Comparison of ENCODE assay signal across 19 cellular contexts in genomic region chrX:24563291-24564010, GRCh38.
"Had no signal": no experiment of that assay in that cellular context is flagged by ENCODE, and none has a peak within 500 bp of the region (broad histone marks: within the 10 kb centered on the region; RNA-seq: fewer than 3 reads in every experiment).

No MANE protein-coding gene starts in this region.

- H3K4me3 ChIP-seq: body of pancreas, lower lobe of right lung, spleen had no signal

- H3K27ac ChIP-seq: body of pancreas, lower lobe of right lung, spleen had no signal

- H3K27ac Mint-ChIP-seq: activated B cell treated with CpG ODN at 0.5 μM for 24 hours; activated CD4-positive, alpha-beta T cell treated with anti-CD3 and anti-CD28 coated beads, Interleukin-2, amount 10 ng/mL, durations not matched to agents 7 days and 5 days; activated naive CD4-positive, alpha-beta T cell treated with anti-CD3 and anti-CD28 coated beads for 36 hours; activated T-helper 17 cell treated with anti-CD3 and anti-CD28 coated beads, Interleukin-2, amount 50 U/mL, for 72 hours; endodermal cell; immature natural killer cell; stimulated activated naive B cell treated with anti-CD40 and anti-IgM and Interleukin-4, amounts not matched to agents 10 μg/mL and 1 μg/mL and 100 μg/mL, for 72 hours; T-helper 1 cell treated with Interleukin-12 subunit alpha and Interleukin-12 subunit beta and Interleukin-4 antibody, amounts not matched to agents 30 μg/mL and 1 μg/mL, for 36 hours; type B pancreatic cell had no signal

- H3K36me3 ChIP-seq: lower lobe of right lung, spleen had no signal

- DNase-seq: activated B cell treated with CpG ODN at 0.5 μM for 24 hours; activated CD4-positive, alpha-beta T cell treated with anti-CD3 and anti-CD28 coated beads, Interleukin-2, amount 10 ng/mL, durations not matched to agents 7 days and 5 days; activated naive CD4-positive, alpha-beta T cell treated with anti-CD3 and anti-CD28 coated beads for 36 hours; activated T-cell treated with anti-CD3 and anti-CD28 coated beads for 4 hours; body of pancreas; dermis blood vessel endothelial cell; endodermal cell; erythroblast; immature natural killer cell; left cardiac atrium; lower lobe of right lung; midbrain; spleen; stimulated activated CD4-positive, alpha-beta T cell treated with anti-CD3 and anti-CD28 coated beads, Interleukin-1b, Interleukin-23, amount 100 ng/mL, for 48 hours; stimulated activated naive B cell treated with anti-CD40 and anti-IgM and Interleukin-4, amounts not matched to agents 10 μg/mL and 1 μg/mL and 100 μg/mL, for 72 hours had no signal

- H3K9me3 ChIP-seq: body of pancreas, lower lobe of right lung, spleen had no signal

- H3K9me3 Mint-ChIP-seq: activated B cell treated with CpG ODN at 0.5 μM for 24 hours; activated CD4-positive, alpha-beta T cell treated with anti-CD3 and anti-CD28 coated beads, Interleukin-2, amount 10 ng/mL, durations not matched to agents 7 days and 5 days; activated naive CD4-positive, alpha-beta T cell treated with anti-CD3 and anti-CD28 coated beads for 36 hours; activated T-helper 17 cell treated with anti-CD3 and anti-CD28 coated beads, Interleukin-2, amount 50 U/mL, for 72 hours; central memory CD8-positive, alpha-beta T cell; endodermal cell; immature natural killer cell; stimulated activated naive B cell treated with anti-CD40 and anti-IgM and Interleukin-4, amounts not matched to agents 10 μg/mL and 1 μg/mL and 100 μg/mL, for 72 hours; T-helper 1 cell treated with Interleukin-12 subunit alpha and Interleukin-12 subunit beta and Interleukin-4 antibody, amounts not matched to agents 30 μg/mL and 1 μg/mL, for 36 hours; type B pancreatic cell had no signal

- H3K27me3 ChIP-seq: body of pancreas, spleen had no signal

- H3K4me1 Mint-ChIP-seq: activated B cell treated with CpG ODN at 0.5 μM for 24 hours; activated CD4-positive, alpha-beta T cell treated with anti-CD3 and anti-CD28 coated beads, Interleukin-2, amount 10 ng/mL, durations not matched to agents 7 days and 5 days; activated T-helper 17 cell treated with anti-CD3 and anti-CD28 coated beads, Interleukin-2, amount 50 U/mL, for 72 hours; central memory CD8-positive, alpha-beta T cell; endodermal cell; immature natural killer cell; stimulated activated naive B cell treated with anti-CD40 and anti-IgM and Interleukin-4, amounts not matched to agents 10 μg/mL and 1 μg/mL and 100 μg/mL, for 72 hours had no signal

- H3K27me3 Mint-ChIP-seq: activated B cell treated with CpG ODN at 0.5 μM for 24 hours; activated CD4-positive, alpha-beta T cell treated with anti-CD3 and anti-CD28 coated beads, Interleukin-2, amount 10 ng/mL, durations not matched to agents 7 days and 5 days; type B pancreatic cell had no signal

- H3K36me3 Mint-ChIP-seq: immature natural killer cell; stimulated activated naive B cell treated with anti-CD40 and anti-IgM and Interleukin-4, amounts not matched to agents 10 μg/mL and 1 μg/mL and 100 μg/mL, for 72 hours had no signal

- H3K4me3 Mint-ChIP-seq: activated B cell treated with CpG ODN at 0.5 μM for 24 hours; activated CD4-positive, alpha-beta T cell treated with anti-CD3 and anti-CD28 coated beads, Interleukin-2, amount 10 ng/mL, durations not matched to agents 7 days and 5 days; activated naive CD4-positive, alpha-beta T cell treated with anti-CD3 and anti-CD28 coated beads for 36 hours; activated T-helper 17 cell treated with anti-CD3 and anti-CD28 coated beads, Interleukin-2, amount 50 U/mL, for 72 hours; central memory CD8-positive, alpha-beta T cell; endodermal cell; immature natural killer cell; stimulated activated naive B cell treated with anti-CD40 and anti-IgM and Interleukin-4, amounts not matched to agents 10 μg/mL and 1 μg/mL and 100 μg/mL, for 72 hours; T-helper 1 cell treated with Interleukin-12 subunit alpha and Interleukin-12 subunit beta and Interleukin-4 antibody, amounts not matched to agents 30 μg/mL and 1 μg/mL, for 36 hours; type B pancreatic cell had no signal

- H3K4me1 ChIP-seq: body of pancreas, lower lobe of right lung, spleen had no signal
